Comparison of ENCODE assay signal across 2 cellular contexts in genomic region chr6:36376183-36376582, GRCh38.
TF ChIP-seq lines count a peak whose summit lies in the region.

No MANE protein-coding gene starts in this region.

TF ChIP-seq in HEK293, 187 proteins besides CTCF, POLR2A, EP300 and RAD21:
- TF ChIP-seq, protein P1, sequence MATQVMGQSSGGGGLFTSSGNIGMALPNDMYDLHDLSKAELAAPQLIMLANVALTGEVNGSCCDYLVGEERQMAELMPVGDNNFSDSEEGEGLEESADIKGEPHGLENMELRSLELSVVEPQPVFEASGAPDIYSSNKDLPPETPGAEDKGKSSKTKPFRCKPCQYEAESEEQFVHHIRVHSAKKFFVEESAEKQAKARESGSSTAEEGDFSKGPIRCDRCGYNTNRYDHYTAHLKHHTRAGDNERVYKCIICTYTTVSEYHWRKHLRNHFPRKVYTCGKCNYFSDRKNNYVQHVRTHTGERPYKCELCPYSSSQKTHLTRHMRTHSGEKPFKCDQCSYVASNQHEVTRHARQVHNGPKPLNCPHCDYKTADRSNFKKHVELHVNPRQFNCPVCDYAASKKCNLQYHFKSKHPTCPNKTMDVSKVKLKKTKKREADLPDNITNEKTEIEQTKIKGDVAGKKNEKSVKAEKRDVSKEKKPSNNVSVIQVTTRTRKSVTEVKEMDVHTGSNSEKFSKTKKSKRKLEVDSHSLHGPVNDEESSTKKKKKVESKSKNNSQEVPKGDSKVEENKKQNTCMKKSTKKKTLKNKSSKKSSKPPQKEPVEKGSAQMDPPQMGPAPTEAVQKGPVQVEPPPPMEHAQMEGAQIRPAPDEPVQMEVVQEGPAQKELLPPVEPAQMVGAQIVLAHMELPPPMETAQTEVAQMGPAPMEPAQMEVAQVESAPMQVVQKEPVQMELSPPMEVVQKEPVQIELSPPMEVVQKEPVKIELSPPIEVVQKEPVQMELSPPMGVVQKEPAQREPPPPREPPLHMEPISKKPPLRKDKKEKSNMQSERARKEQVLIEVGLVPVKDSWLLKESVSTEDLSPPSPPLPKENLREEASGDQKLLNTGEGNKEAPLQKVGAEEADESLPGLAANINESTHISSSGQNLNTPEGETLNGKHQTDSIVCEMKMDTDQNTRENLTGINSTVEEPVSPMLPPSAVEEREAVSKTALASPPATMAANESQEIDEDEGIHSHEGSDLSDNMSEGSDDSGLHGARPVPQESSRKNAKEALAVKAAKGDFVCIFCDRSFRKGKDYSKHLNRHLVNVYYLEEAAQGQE (tag by site-specific recombination; IDR thresholded peaks at IDR 0.05) = peak; percentile 50; the same call in 1 of the 2 replicates
- TF ChIP-seq, protein P2, sequence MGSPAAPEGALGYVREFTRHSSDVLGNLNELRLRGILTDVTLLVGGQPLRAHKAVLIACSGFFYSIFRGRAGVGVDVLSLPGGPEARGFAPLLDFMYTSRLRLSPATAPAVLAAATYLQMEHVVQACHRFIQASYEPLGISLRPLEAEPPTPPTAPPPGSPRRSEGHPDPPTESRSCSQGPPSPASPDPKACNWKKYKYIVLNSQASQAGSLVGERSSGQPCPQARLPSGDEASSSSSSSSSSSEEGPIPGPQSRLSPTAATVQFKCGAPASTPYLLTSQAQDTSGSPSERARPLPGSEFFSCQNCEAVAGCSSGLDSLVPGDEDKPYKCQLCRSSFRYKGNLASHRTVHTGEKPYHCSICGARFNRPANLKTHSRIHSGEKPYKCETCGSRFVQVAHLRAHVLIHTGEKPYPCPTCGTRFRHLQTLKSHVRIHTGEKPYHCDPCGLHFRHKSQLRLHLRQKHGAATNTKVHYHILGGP (tag by site-specific recombination; IDR thresholded peaks at IDR 0.05) = no peak
- no peak for TF ChIP-seq ZNF514 (tag by site-specific recombination; IDR thresholded peaks at IDR 0.05)
- TF ChIP-seq SCRT2 (tag by site-specific recombination; IDR thresholded peaks at IDR 0.05) = peak; percentile 93
- TF ChIP-seq ZNF664 (tag by site-specific recombination; IDR thresholded peaks at IDR 0.05) = peak; percentile 35; the same call in 1 of the 2 replicates
- no peak for TF ChIP-seq ZNF138 (tag by site-specific recombination; IDR thresholded peaks at IDR 0.05; ENCODE audit: borderline replicate concordance)
- no peak for TF ChIP-seq AEBP2 (tag by site-specific recombination; IDR thresholded peaks at IDR 0.05; ENCODE audit: borderline replicate concordance)
- TF ChIP-seq SCRT1 (tag by site-specific recombination; IDR thresholded peaks at IDR 0.05; ENCODE audit: borderline replicate concordance) = peak; percentile 86
TF ChIP-seq in HEK293: peak in this region for 4.

TF ChIP-seq in HepG2, 621 proteins besides CTCF, POLR2A, EP300 and RAD21:
- peak; percentile 28; the same call in 1 of the 2 replicates for TF ChIP-seq ZKSCAN1 (IDR thresholded peaks at IDR 0.05; ENCODE audit: low read length)
- no peak for TF ChIP-seq CENPX (CRISPR knock-in tag; IDR thresholded peaks at IDR 0.05)
- TF ChIP-seq GATAD2A (CRISPR knock-in tag; IDR thresholded peaks at IDR 0.05) = no peak
